9 cellular contexts compared by ENCODE assay signal in genomic region chr1:181149326-181150000, GRCh38.
DNase-seq lines count a peak whose midpoint lies in the region; ATAC-seq, FAIRE-seq and TF ChIP-seq lines count a peak whose summit lies in the region.
"Had no signal": no experiment of that assay in that cellular context is flagged by ENCODE, and none has a peak within 500 bp of the region (broad histone marks: within the 10 kb centered on the region; RNA-seq: fewer than 3 reads in every experiment).

No MANE protein-coding gene starts in this region.

- H3K4me3 ChIP-seq in SU-DHL-6 (ENCODE audit: insufficient read depth, low read length, poor library complexity, severe bottlenecking), result no peak overlapping the region
- no peak overlapping the region for H3K4me3 ChIP-seq in ascending aorta
- H3K4me3 ChIP-seq: adrenal gland had no signal

- H2AFZ ChIP-seq in SU-DHL-6 (ENCODE audit: low read depth, low read length, severe bottlenecking), result no peak overlapping the region

- TF ChIP-seq CTCF in SU-DHL-6 (IDR thresholded peaks at IDR 0.05; ENCODE audit: insufficient read depth, low read length, poor library complexity, severe bottlenecking) (no peak), ascending aorta (IDR thresholded peaks at IDR 0.05) (no peak)

- no peak for FAIRE-seq in urothelium cell line (lab: Jason Lieb, UNC)

- H3K9me2 ChIP-seq in SU-DHL-6 (replicated peaks; ENCODE audit: insufficient read depth, low read length), result no peaks in the 10 kb centered on the region

- peaks cover 8 to 20% of the 10 kb centered on the region in 2 donors for H3K4me1 ChIP-seq in ascending aorta

- H3K27ac ChIP-seq in SU-DHL-6 (ENCODE audit: low read depth, low read length) (no peak overlapping the region), ascending aorta (peak overlapping the region; percentile 30 to 92)
- H3K27ac ChIP-seq: adrenal gland had no signal

- H3F3A ChIP-seq in SU-DHL-6 (ENCODE audit: insufficient read depth), result no peaks in the 10 kb centered on the region

- peak; percentile 70 for ATAC-seq in HG03135 (IDR thresholded peaks at IDR 0.05; ENCODE audit: unreplicated experiment)

- DNase-seq in activated gamma-delta T cell treated with Interleukin-2 at 50 U/mL for 16 hours (peak; percentile 69), activated gamma-delta T cell (lab: John Stamatoyannopoulos, UW) (no peak), ascending aorta (ENCODE audit: low spot score in 2 of 2) (no peak), iPS-NIHi11 (ENCODE audit: low spot score) (no peak), urothelium cell line (ENCODE audit: low spot score) (no peak)
- peak; percentile 49 to 87 (median 77) for DNase-seq in stimulated activated naive CD4-positive, alpha-beta T cell (lab: John Stamatoyannopoulos, UW)

- no peaks in the 10 kb centered on the region for H4K20me1 ChIP-seq in SU-DHL-6 (ENCODE audit: low read depth, low read length)

- intact Hi-C loops in ascending aorta (cut with DNase I), result no loop called here

- H3K79me2 ChIP-seq in SU-DHL-6 (ENCODE audit: insufficient read depth, low read length), result no peaks in the 10 kb centered on the region

- H3K36me3 ChIP-seq in SU-DHL-6 (ENCODE audit: low read length) (no peaks in the 10 kb centered on the region), ascending aorta (no peaks in the 10 kb centered on the region)
- H3K36me3 ChIP-seq: adrenal gland had no signal

- H3K27me3 ChIP-seq in SU-DHL-6 (ENCODE audit: low read length) (no peaks in the 10 kb centered on the region), ascending aorta (no peaks in the 10 kb centered on the region)
- H3K27me3 ChIP-seq: adrenal gland had no signal

- H3K9me3 ChIP-seq in SU-DHL-6 (ENCODE audit: insufficient read depth, low read length) (no peaks in the 10 kb centered on the region), ascending aorta (no peaks in the 10 kb centered on the region)
- H3K9me3 ChIP-seq: adrenal gland had no signal

- H3K9ac ChIP-seq in SU-DHL-6 (ENCODE audit: low read length), result no peak overlapping the region

- peak overlapping the region; percentile 8 for H3K4me2 ChIP-seq in SU-DHL-6 (ENCODE audit: low read depth, low read length, poor library complexity, severe bottlenecking)

Comparison
In these comparisons a context has a peak if more than half of its experiments do, and no peak if none do; other contexts are left out.
1. DNase-seq: peak in activated gamma-delta T cell treated with Interleukin-2 at 50 U/mL for 16 hours (single experiment) and stimulated activated naive CD4-positive, alpha-beta T cell (6 of 6); none in activated gamma-delta T cell (single experiment), ascending aorta (0 of 2), iPS-NIHi11 (single experiment) and urothelium cell line (single experiment).